In genomic region chr10:116909307-116909706, GRCh38 we compare ENCODE assay signal across 30 cellular contexts.
"Had no signal": no experiment of that assay in that cellular context is flagged by ENCODE, and none has a peak within 500 bp of the region (broad histone marks: within the 10 kb centered on the region; RNA-seq: fewer than 3 reads in every experiment).

No MANE protein-coding gene starts in this region.

- H3K27me3 ChIP-seq: MG63, SJSA1 had no signal

- ATAC-seq: Panc1 had no signal

- H3K9me3 ChIP-seq: MG63, SJSA1, SK-N-SH had no signal

- H3K36me3 ChIP-seq: MG63 had no signal

- H3K4me3 Mint-ChIP-seq: T-helper 1 cell treated with Interleukin-12 subunit alpha and Interleukin-12 subunit beta and Interleukin-4 antibody, amounts not matched to agents 30 μg/mL and 1 μg/mL, for 36 hours had no signal

- H3K9me3 Mint-ChIP-seq: T-helper 1 cell treated with Interleukin-12 subunit alpha and Interleukin-12 subunit beta and Interleukin-4 antibody, amounts not matched to agents 30 μg/mL and 1 μg/mL, for 36 hours had no signal

- H2AFZ ChIP-seq: PC-9 had no signal

- H3K4me2 ChIP-seq: PC-9, SK-N-SH had no signal

- H3K27ac ChIP-seq: PC-9, SJSA1 had no signal

- H3K9ac ChIP-seq: SK-N-SH had no signal

- H3K4me3 ChIP-seq: MG63, PC-9, SJSA1 had no signal

- H3K4me1 ChIP-seq: SJSA1 had no signal

- DNase-seq: Kasumi-1, MG63, NCI-H1092, NCI-H1105, NCI-H1417 treated with DMSO at 0.1 percent for 48 hours, NCI-H1436 treated with DMSO at 0.1 percent for 48 hours, NCI-H1694 treated with DMSO at 0.1 percent for 48 hours, NCI-H187 treated with DMSO at 0.1 percent for 48 hours, NCI-H2029 treated with DMSO at 0.1 percent for 48 hours, NCI-H2081 treated with DMSO at 0.1 percent for 48 hours, NCI-H2107, NCI-H2171, NCI-H226, NCI-H446 treated with DMSO at 0.1 percent for 48 hours, NCI-H510A, NCI-H524, NCI-H526, NCI-H69, NCI-H748 treated with DMSO at 0.1 percent for 48 hours, NCI-H82, PC-9, Right ventricle myocardium superior, RPMI8226, SHP77 treated with DMSO at 0.1 percent for 48 hours, SK-N-SH, SW 1271, T-helper 1 cell had no signal

- H3K27ac Mint-ChIP-seq: T-helper 1 cell treated with Interleukin-12 subunit alpha and Interleukin-12 subunit beta and Interleukin-4 antibody, amounts not matched to agents 30 μg/mL and 1 μg/mL, for 36 hours had no signal
